ENCODE assay signal across 1 cellular context in the genomic region with DNA sequence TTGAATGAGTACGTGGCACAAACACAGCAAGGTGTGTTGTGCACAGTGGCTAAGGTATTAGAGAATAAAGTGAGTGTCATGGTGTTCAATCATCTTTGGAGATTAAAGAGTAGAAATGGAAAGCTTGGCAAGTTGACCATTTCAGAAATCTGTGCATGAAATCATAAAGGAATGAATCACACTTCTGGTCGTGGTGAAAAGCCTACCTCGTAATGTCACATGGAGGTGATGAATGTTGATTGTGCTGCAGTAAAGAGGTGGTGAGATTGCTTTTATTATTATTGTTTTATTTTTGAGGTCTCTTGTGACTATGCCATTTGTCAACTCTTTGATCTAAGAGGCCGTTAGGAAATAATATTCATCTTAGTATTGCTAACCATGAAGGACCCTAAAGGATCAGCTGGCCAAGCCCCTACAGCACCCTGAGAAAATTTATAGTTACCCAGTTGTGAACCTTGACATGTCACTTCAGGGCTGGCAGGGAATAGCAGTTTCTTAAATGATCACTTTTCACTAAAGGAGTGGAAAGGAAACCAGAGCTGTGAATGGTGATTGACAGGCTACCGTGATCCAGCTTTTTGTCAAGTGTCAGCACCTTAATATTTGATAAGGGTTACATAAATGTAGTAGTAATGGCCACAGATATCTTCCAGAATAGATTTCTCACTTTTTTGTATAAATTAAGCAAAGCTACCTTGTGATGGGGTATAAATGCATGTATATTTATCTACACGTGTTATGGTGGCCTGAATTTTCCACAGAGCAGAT.
TF ChIP-seq lines count a peak whose summit lies in the region.

No MANE protein-coding gene starts in this region.

TF ChIP-seq in WTC11, 78 proteins besides CTCF, POLR2A, EP300 and RAD21 (continued from another document):
- TF ChIP-seq, protein P1, sequence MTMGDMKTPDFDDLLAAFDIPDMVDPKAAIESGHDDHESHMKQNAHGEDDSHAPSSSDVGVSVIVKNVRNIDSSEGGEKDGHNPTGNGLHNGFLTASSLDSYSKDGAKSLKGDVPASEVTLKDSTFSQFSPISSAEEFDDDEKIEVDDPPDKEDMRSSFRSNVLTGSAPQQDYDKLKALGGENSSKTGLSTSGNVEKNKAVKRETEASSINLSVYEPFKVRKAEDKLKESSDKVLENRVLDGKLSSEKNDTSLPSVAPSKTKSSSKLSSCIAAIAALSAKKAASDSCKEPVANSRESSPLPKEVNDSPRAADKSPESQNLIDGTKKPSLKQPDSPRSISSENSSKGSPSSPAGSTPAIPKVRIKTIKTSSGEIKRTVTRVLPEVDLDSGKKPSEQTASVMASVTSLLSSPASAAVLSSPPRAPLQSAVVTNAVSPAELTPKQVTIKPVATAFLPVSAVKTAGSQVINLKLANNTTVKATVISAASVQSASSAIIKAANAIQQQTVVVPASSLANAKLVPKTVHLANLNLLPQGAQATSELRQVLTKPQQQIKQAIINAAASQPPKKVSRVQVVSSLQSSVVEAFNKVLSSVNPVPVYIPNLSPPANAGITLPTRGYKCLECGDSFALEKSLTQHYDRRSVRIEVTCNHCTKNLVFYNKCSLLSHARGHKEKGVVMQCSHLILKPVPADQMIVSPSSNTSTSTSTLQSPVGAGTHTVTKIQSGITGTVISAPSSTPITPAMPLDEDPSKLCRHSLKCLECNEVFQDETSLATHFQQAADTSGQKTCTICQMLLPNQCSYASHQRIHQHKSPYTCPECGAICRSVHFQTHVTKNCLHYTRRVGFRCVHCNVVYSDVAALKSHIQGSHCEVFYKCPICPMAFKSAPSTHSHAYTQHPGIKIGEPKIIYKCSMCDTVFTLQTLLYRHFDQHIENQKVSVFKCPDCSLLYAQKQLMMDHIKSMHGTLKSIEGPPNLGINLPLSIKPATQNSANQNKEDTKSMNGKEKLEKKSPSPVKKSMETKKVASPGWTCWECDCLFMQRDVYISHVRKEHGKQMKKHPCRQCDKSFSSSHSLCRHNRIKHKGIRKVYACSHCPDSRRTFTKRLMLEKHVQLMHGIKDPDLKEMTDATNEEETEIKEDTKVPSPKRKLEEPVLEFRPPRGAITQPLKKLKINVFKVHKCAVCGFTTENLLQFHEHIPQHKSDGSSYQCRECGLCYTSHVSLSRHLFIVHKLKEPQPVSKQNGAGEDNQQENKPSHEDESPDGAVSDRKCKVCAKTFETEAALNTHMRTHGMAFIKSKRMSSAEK (CRISPR knock-in tag; IDR thresholded peaks at IDR 0.05; ENCODE audit: borderline replicate concordance), result no peak
- no peak for TF ChIP-seq ZNF121 (CRISPR knock-in tag; IDR thresholded peaks at IDR 0.05)
- TF ChIP-seq ZNF138 (CRISPR knock-in tag; conservative IDR thresholded peaks at IDR 0.05), result no peak
- TF ChIP-seq GABPB1 (CRISPR knock-in tag; IDR thresholded peaks at IDR 0.05), result no peak
